14 cellular contexts compared by ENCODE assay signal in genomic region chr17:50806141-50806643, GRCh38. TPM values are rescaled to one million over a fixed set of nuclear protein-coding genes. Genes with fewer than 3 reads are reported as not detected.
DNase-seq lines count a peak whose midpoint lies in the region; ATAC-seq and TF ChIP-seq lines count a peak whose summit lies in the region.
"Had no signal": no experiment of that assay in that cellular context is flagged by ENCODE, and none has a peak within 500 bp of the region (broad histone marks: within the 10 kb centered on the region; RNA-seq: fewer than 3 reads in every experiment).

No MANE protein-coding gene starts in this region.

- H2AFZ ChIP-seq in Loucy (ENCODE audit: low read length): no peak overlapping the region

- no peak overlapping the region for H3K9ac ChIP-seq in Loucy (ENCODE audit: low read depth, low read length, poor library complexity, severe bottlenecking)

- no peak overlapping the region for H3K4me2 ChIP-seq in Loucy (ENCODE audit: low read depth, low read length, poor library complexity, severe bottlenecking)

- H3K9me3 ChIP-seq in Loucy (ENCODE audit: insufficient read depth, low read depth, low read length) (no peaks in the 10 kb centered on the region), mucosa of descending colon (no peaks in the 10 kb centered on the region)

- ATAC-seq in mucosa of descending colon (peak; percentile 62), GM21576 (IDR thresholded peaks at IDR 0.05; ENCODE audit: unreplicated experiment) (no peak)

- H3K27me3 ChIP-seq in Loucy (ENCODE audit: insufficient read depth, low read length, poor library complexity, severe bottlenecking): no peaks in the 10 kb centered on the region

- no peak overlapping the region for H3K4me3 ChIP-seq in GM12864 (ENCODE audit: low read depth, low read length)
- no peak overlapping the region for H3K4me3 ChIP-seq in Loucy (ENCODE audit: low read length, poor library complexity, severe bottlenecking)
- no peak overlapping the region for H3K4me3 ChIP-seq in mucosa of descending colon

- peak; percentile 16 for TF ChIP-seq CTCF in GM12864 (IDR thresholded peaks at IDR 0.05; ENCODE audit: low read depth, low read length, missing control alignments)
- TF ChIP-seq CTCF in Loucy (conservative IDR thresholded peaks at IDR 0.05; ENCODE audit: low read length): peak; percentile 45
- TF ChIP-seq CTCF in mucosa of descending colon (IDR thresholded peaks at IDR 0.05): no peak

- H3K36me3 ChIP-seq in Loucy (ENCODE audit: insufficient read depth, low read length) (no peaks in the 10 kb centered on the region), mucosa of descending colon (ENCODE audit: low read depth) (no peaks in the 10 kb centered on the region)

- intact Hi-C loops in mucosa of descending colon (cut with DNase I, micrococcal nuclease): no loop called here

- no peaks in the 10 kb centered on the region for H3K9me2 ChIP-seq in Loucy (replicated peaks; ENCODE audit: low read depth, low read length)

- H4K20me1 ChIP-seq in Loucy (ENCODE audit: insufficient read depth, low read length, poor library complexity, severe bottlenecking): no peaks in the 10 kb centered on the region

- DNase-seq in GM12864 (ENCODE audit: low read depth): no peak
- DNase-seq in cerebellum (ENCODE audit: low spot score): peak; percentile 16
- no peak for DNase-seq in mucosa of descending colon
- no peak for DNase-seq in HK-2 (ENCODE audit: unreplicated experiment)
- DNase-seq in NCI-H128 (lab: John Stamatoyannopoulos, UW; ENCODE audit: unreplicated experiment): no peak
- DNase-seq in inferior parietal cortex (ENCODE audit: extremely low spot score): no peak
- DNase-seq: activated T-cell treated with anti-CD3 and anti-CD28 coated beads, Interleukin-2, amount 50 U/mL, for 1 hour; islet precursor cell had no signal

- H3K79me2 ChIP-seq in Loucy (ENCODE audit: insufficient read depth, low read length): no peaks in the 10 kb centered on the region

- H3F3A ChIP-seq in Loucy (ENCODE audit: low read depth): no peaks in the 10 kb centered on the region

- H3K4me1 ChIP-seq in Loucy (ENCODE audit: insufficient read depth, low read length, poor library complexity, severe bottlenecking) (no peaks in the 10 kb centered on the region), mucosa of descending colon (ENCODE audit: low read depth) (no peaks in the 10 kb centered on the region)

RNA-seq across cellular contexts. Expression of gene WFIKKN2, which starts 29.2 kb away (rescaled TPM):
- total RNA-seq in cerebellum: 6.3 TPM
- total RNA-seq in mucosa of descending colon: under 1 TPM; 0.07 to 0.76 (median 0.17) TPM
- total RNA-seq: HT-29, RPMI7951 had no signal

RNA-seq across cellular contexts. Expression of gene ANKRD40CL, which starts 38.9 kb away (rescaled TPM):
- not detected for total RNA-seq in cerebellum
- 10 to 100 TPM; 32.2 to 96.7 (median 57.6) TPM for total RNA-seq in mucosa of descending colon
- total RNA-seq: astrocyte, neural crest cell, RPMI7951 had no signal

RNA-seq across cellular contexts. Expression of gene TOB1, which starts 60.0 kb away (rescaled TPM):
- total RNA-seq in cerebellum (13.0 TPM), mucosa of descending colon (100 to 1,000 TPM; 120 to 156 (median 128) TPM)

Comparison
In these comparisons a context has a peak if more than half of its experiments do, and no peak if none do; other contexts are left out.
1. RNA of gene ANKRD40CL, which starts 38.9 kb away (total RNA-seq): 32.2 to 96.7 TPM in mucosa of descending colon; not detected in cerebellum (single experiment); every median in the first group is over 10 times any median in the second.